6 cellular contexts compared by ENCODE assay signal in the genomic region with DNA sequence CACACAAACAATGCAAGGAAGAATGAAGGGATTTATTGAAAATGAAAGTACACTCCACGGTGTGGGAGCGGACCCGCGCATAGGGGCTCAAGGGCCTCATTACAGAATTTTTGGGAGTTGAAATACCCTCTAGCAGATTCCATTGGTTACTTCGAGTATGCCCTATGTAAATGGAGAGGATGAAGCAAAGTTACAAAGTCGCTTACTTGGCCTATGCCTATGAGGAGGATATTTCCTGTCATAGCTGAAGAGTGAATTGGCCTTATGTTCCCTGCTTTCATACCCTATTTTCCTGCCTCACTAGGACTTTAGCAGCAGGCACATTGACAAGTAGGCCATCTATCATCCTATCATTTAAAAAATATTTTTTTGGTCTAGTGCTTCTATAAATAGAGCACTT.
DNase-seq lines count a peak whose midpoint lies in the region; ATAC-seq, FAIRE-seq and TF ChIP-seq lines count a peak whose summit lies in the region.
"Not testable (repeated sequence)": the region's sequence is repeated elsewhere in the genome, so short reads cannot be mapped to it uniquely, and the experiment has no call there.

No MANE protein-coding gene starts in this region.

- H3K4me1 Mint-ChIP-seq in H9, result peaks cover 11 to 42% of the 10 kb centered on the region in 2 experiments
- not testable (repeated sequence) for H3K4me1 Mint-ChIP-seq in MCF 10A (ENCODE audit: insufficient read depth, unreplicated experiment)

- H3K36me3 Mint-ChIP-seq in H9 (ENCODE audit: insufficient read depth in 1 of 3, low read depth in 3 of 3) (peaks cover 3 to 10% (median 10%) of the 10 kb centered on the region in 3 experiments), MCF 10A (ENCODE audit: insufficient read depth, unreplicated experiment) (peaks cover 11% of the 10 kb centered on the region)

- H3K56ac ChIP-seq in H9 (ENCODE audit: insufficient read length, low read depth, low read length); H1 (replicated peaks; ENCODE audit: insufficient read length, low read depth, low read length): not testable (repeated sequence)

- BruUV-seq in PC-3 (replicated peaks; lab: Mats Ljungman, UMichigan); MCF 10A (replicated peaks; lab: Mats Ljungman, UMichigan): not testable (repeated sequence)

- not testable (repeated sequence) for H3K79me2 ChIP-seq in H9 (ENCODE audit: insufficient read depth, low read length); PC-3 (ENCODE audit: low read length); SK-N-SH (ENCODE audit: insufficient read depth); H1 (ENCODE audit: control insufficient read depth in 1 of 2, insufficient read depth in 2 of 2, low read length in 2 of 2)

- H3K4me3 Mint-ChIP-seq in H9, result not testable (repeated sequence)
- peak overlapping the region; percentile 53 for H3K4me3 Mint-ChIP-seq in MCF 10A (ENCODE audit: unreplicated experiment)

- H3K18ac ChIP-seq in H9 (ENCODE audit: insufficient read length, low read depth, low read length); H1 (ENCODE audit: extremely low read depth, low read length): not testable (repeated sequence)

- H2BK5ac ChIP-seq in H9 (ENCODE audit: insufficient read length, low read length); H1 (ENCODE audit: low read depth, low read length): not testable (repeated sequence)

- intact Hi-C loops in PC-3 (cut with micrococcal nuclease); MCF 10A (cut with micrococcal nuclease): not testable (repeated sequence)

- H3K27ac Mint-ChIP-seq in H9, result peak overlapping the region in 1 of 3 experiments; percentile 96; a peak in 2 of 7 replicates
- not testable (repeated sequence) for H3K27ac Mint-ChIP-seq in MCF 10A (ENCODE audit: low read depth, unreplicated experiment)

- H3K4me2 ChIP-seq in H9 (ENCODE audit: insufficient read depth, insufficient read length, low read length); H1 (ENCODE audit: insufficient read depth in 1 of 2, low read depth in 2 of 2, low read length in 2 of 2): not testable (repeated sequence)
- peak overlapping the region; percentile 73 for H3K4me2 ChIP-seq in PC-3 (ENCODE audit: low read length)
- peak overlapping the region; percentile 63 for H3K4me2 ChIP-seq in SK-N-SH

- not testable (repeated sequence) for H3K9me2 ChIP-seq in PC-3 (replicated peaks; ENCODE audit: low read length); SK-N-SH

- peak; percentile 58 for FAIRE-seq in H1 (lab: Jason Lieb, UNC)

- H2BK20ac ChIP-seq in H9 (ENCODE audit: low read depth, low read length, poor library complexity, severe bottlenecking); H1 (ENCODE audit: low read length): not testable (repeated sequence)

- H4K20me1 ChIP-seq in H9 (ENCODE audit: control insufficient read depth, insufficient read depth, insufficient read length); PC-3 (ENCODE audit: low read length); SK-N-SH (ENCODE audit: insufficient read depth); H1 (replicated peaks in 1 of 2; ENCODE audit: control insufficient read depth in 1 of 2, insufficient read depth in 2 of 2, low read length in 2 of 2): not testable (repeated sequence)

- H3K79me1 ChIP-seq in H9 (ENCODE audit: insufficient read depth, low read depth, low read length, poor library complexity, severe bottlenecking); H1 (ENCODE audit: low read depth, low read length): not testable (repeated sequence)

- not testable (repeated sequence) for H3K14ac ChIP-seq in H9 (ENCODE audit: insufficient read depth, low read length); H1 (ENCODE audit: insufficient read length)

- H2AK5ac ChIP-seq in H9 (ENCODE audit: insufficient read length, low read length); H1 (ENCODE audit: low read depth, low read length): not testable (repeated sequence)

- not testable (repeated sequence) for TF ChIP-seq EP300 in SK-N-SH (IDR thresholded peaks at IDR 0.05; ENCODE audit: borderline replicate concordance in 1 of 2, low read depth in 1 of 2, low read length in 1 of 2); H1 (IDR thresholded peaks at IDR 0.05; ENCODE audit: borderline replicate concordance in 1 of 2, low read depth in 2 of 2, low read length in 2 of 2)

- H3K36me3 ChIP-seq in MG63; PC-3 (ENCODE audit: low read depth, low read length); SK-N-SH (replicated peaks in 1 of 2; ENCODE audit: control insufficient read depth in 1 of 2, insufficient read depth in 2 of 2, low read length in 1 of 2); H1 (ENCODE audit: control insufficient read depth in 2 of 4, insufficient read depth in 4 of 4, low read length in 3 of 4): not testable (repeated sequence)

- not testable (repeated sequence) for H4K91ac ChIP-seq in H9 (ENCODE audit: insufficient read length, low read depth, low read length); H1 (replicated peaks; ENCODE audit: insufficient read length, low read length)

- peak overlapping the region; percentile 61 for H3K27ac ChIP-seq in H9 (ENCODE audit: insufficient read length, low read depth, low read length)
- not testable (repeated sequence) for H3K27ac ChIP-seq in PC-3 (ENCODE audit: low read length); SK-N-SH (ENCODE audit: low read depth in 2 of 2, low read length in 1 of 2); H1 (ENCODE audit: low read depth, low read length)

- H3K4me3 ChIP-seq in MG63 (peak overlapping the region; percentile 35), PC-3 (ENCODE audit: low read length) (peak overlapping the region; percentile 61), SK-N-SH (ENCODE audit: low read depth in 2 of 2, low read length in 1 of 2) (peak overlapping the region; percentile 40 to 54)
- not testable (repeated sequence) for H3K4me3 ChIP-seq in H1 (ENCODE audit: extremely low read depth in 1 of 4, insufficient read depth in 2 of 4, low read depth in 3 of 4, low read length in 4 of 4)

- H2AFZ ChIP-seq in H9 (ENCODE audit: low read length); H1 (ENCODE audit: low read length): not testable (repeated sequence)
- H2AFZ ChIP-seq in PC-3 (ENCODE audit: low read length) (peak overlapping the region; percentile 61; the same call in 1 of the 2 replicates), SK-N-SH (ENCODE audit: low read depth) (peak overlapping the region; percentile 54)

- not testable (repeated sequence) for H3K23ac ChIP-seq in H9 (ENCODE audit: insufficient read length, low read depth, low read length); H1 (ENCODE audit: insufficient read length)

- not testable (repeated sequence) for H4K5ac ChIP-seq in H9 (ENCODE audit: insufficient read length, low read depth, low read length); H1 (ENCODE audit: insufficient read length, low read depth, low read length)

- not testable (repeated sequence) for H3K27me3 ChIP-seq in H9 (ENCODE audit: insufficient read depth, low read length); MG63; PC-3 (ENCODE audit: low read length); SK-N-SH (ENCODE audit: insufficient read depth); H1 (replicated peaks in 1 of 4; ENCODE audit: control insufficient read depth in 3 of 4, extremely low read depth in 1 of 4, insufficient read depth in 3 of 4, low read length in 3 of 4)

- not testable (repeated sequence) for H3K4ac ChIP-seq in H9 (ENCODE audit: low read depth, low read length); H1 (replicated peaks; ENCODE audit: insufficient read length, low read depth, low read length)

- not testable (repeated sequence) for H2BK15ac ChIP-seq in H9 (ENCODE audit: low read depth, low read length); H1 (ENCODE audit: low read length)

- H3K9ac ChIP-seq in H9 (ENCODE audit: extremely low read depth, insufficient read length, low read length); PC-3 (ENCODE audit: low read length); SK-N-SH; H1 (replicated peaks in 1 of 4; ENCODE audit: extremely low read depth in 1 of 4, low read depth in 3 of 4, low read length in 3 of 4): not testable (repeated sequence)

- not testable (repeated sequence) for DNase-seq in H9; MG63; SK-N-SH; MCF 10A (ENCODE audit: unreplicated experiment); H1 (ENCODE audit: low read depth in 1 of 2, low spot score in 2 of 2)
- peak; percentile 1 for DNase-seq in PC-3

- H3K27me3 Mint-ChIP-seq in H9 (ENCODE audit: low read depth), result not testable (repeated sequence)
- peaks cover 41% of the 10 kb centered on the region for H3K27me3 Mint-ChIP-seq in MCF 10A (ENCODE audit: insufficient read depth, unreplicated experiment)

- not testable (repeated sequence) for TF ChIP-seq CTCF in H9 (conservative IDR thresholded peaks at IDR 0.05); PC-3 (conservative IDR thresholded peaks at IDR 0.05; ENCODE audit: low read depth, low read length); SK-N-SH (IDR thresholded peaks at IDR 0.05); MCF 10A (IDR thresholded peaks at IDR 0.05; ENCODE audit: unreplicated experiment); H1 (IDR thresholded peaks at IDR 0.05; ENCODE audit: control extremely low read depth in 1 of 3, insufficient read depth in 1 of 3, low read depth in 1 of 3, low read length in 3 of 3)

- not testable (repeated sequence) for H2BK120ac ChIP-seq in H9 (ENCODE audit: low read depth, low read length, poor library complexity, severe bottlenecking); H1 (replicated peaks; ENCODE audit: low read depth, low read length)

- H3K9me3 ChIP-seq in H9 (ENCODE audit: control insufficient read depth, low read depth, low read length); MG63; PC-3 (ENCODE audit: low read length); SK-N-SH; H1 (ENCODE audit: insufficient read depth in 2 of 2, low read depth in 1 of 2, low read length in 1 of 2): not testable (repeated sequence)

- not testable (repeated sequence) for TF ChIP-seq POLR2A in H1 (IDR thresholded peaks at IDR 0.05; ENCODE audit: control extremely low read depth in 1 of 2, low read depth in 2 of 2, low read length in 2 of 2)

- not testable (repeated sequence) for H2BK12ac ChIP-seq in H9 (ENCODE audit: insufficient read length, low read depth, low read length); H1 (ENCODE audit: low read depth, low read length)

- H3F3A ChIP-seq in PC-3 (ENCODE audit: low read length, unreplicated experiment); SK-N-SH (replicated peaks; ENCODE audit: insufficient read depth): not testable (repeated sequence)

- WGBS in H9 (ENCODE audit: extremely low coverage, insufficient read length, low lambda C conversion rate), result no CpG with 5 or more reads among the region's 6 CpGs
- 7% methylated on average over 6 of the region's 6 CpGs for WGBS in SK-N-SH (ENCODE audit: low lambda C conversion rate)
- 80% methylated on average over 4 of the region's 6 CpGs; no CpG with 5 or more reads in 1 of the 2 experiments for WGBS in H1 (ENCODE audit: extremely low coverage in 1 of 2, insufficient coverage in 1 of 2, insufficient read length in 1 of 2, insufficient replicate concordance in 2 of 2, low coverage in 1 of 2, low lambda C conversion rate in 2 of 2, missing lambda C conversion rate in 1 of 2), 2 experiments

- POLR2A ChIA-PET in PC-3 (lab: Charles Lee; ENCODE audit: unreplicated experiment); SK-N-SH (lab: Yijun Ruan, JAX); MCF 10A (lab: Yijun Ruan, JAX); H1 (lab: Charles Lee; ENCODE audit: partially characterized antibody): not testable (repeated sequence)

- peaks cover 4 to 14% of the 10 kb centered on the region in 2 experiments for H3K9me3 Mint-ChIP-seq in H9
- H3K9me3 Mint-ChIP-seq in MCF 10A (ENCODE audit: unreplicated experiment), result not testable (repeated sequence)

- H4K8ac ChIP-seq in H9 (replicated peaks; ENCODE audit: insufficient read length, low read depth, low read length); H1 (ENCODE audit: extremely low read depth, insufficient read depth, low read length): not testable (repeated sequence)

- ATAC-seq in PC-3, result peak; percentile 58

- not testable (repeated sequence) for TF ChIP-seq RAD21 in SK-N-SH (IDR thresholded peaks at IDR 0.05; ENCODE audit: low read length); H1 (IDR thresholded peaks at IDR 0.05 in 1 of 2, conservative IDR thresholded peaks at IDR 0.05 in 1 of 2; ENCODE audit: low read depth in 2 of 2, low read length in 2 of 2)

- not testable (repeated sequence) for H3K4me1 ChIP-seq in H9 (ENCODE audit: insufficient read depth, low read length); PC-3 (ENCODE audit: insufficient read depth, low read length); SK-N-SH (ENCODE audit: control insufficient read depth in 1 of 2, insufficient read depth in 2 of 2, low read depth in 1 of 2, low read length in 1 of 2); H1 (replicated peaks in 1 of 4; ENCODE audit: control insufficient read depth in 3 of 4, insufficient read depth in 4 of 4, low read length in 3 of 4)

- H3K23me2 ChIP-seq in H9 (ENCODE audit: insufficient read length, low read depth, low read length, poor library complexity, severe bottlenecking); H1 (ENCODE audit: low read depth, low read length): not testable (repeated sequence)

- CTCF ChIA-PET in PC-3 (lab: Charles Lee); SK-N-SH (lab: Yijun Ruan, JAX); MCF 10A (lab: Yijun Ruan, JAX); H1 (lab: Charles Lee; ENCODE audit: partially characterized antibody): not testable (repeated sequence)

- H3T11ph ChIP-seq in H9 (ENCODE audit: low read length), result not testable (repeated sequence)
